In genomic region chr10:91409869-91410637, GRCh38 we compare ENCODE assay signal across 2 cellular contexts.
TF ChIP-seq lines count a peak whose summit lies in the region.

HECTD2 (plus strand) TSS chr10:91410344; CDS start chr10:91410439, 95 bp downstream.

TF ChIP-seq in HCT116, 20 proteins besides CTCF, POLR2A, EP300 and RAD21:
- TF ChIP-seq SP1 (IDR thresholded peaks at IDR 0.05; ENCODE audit: low read depth) (no peak), ZBTB33 (IDR thresholded peaks at IDR 0.05; ENCODE audit: extremely low read depth, insufficient replicate concordance, low read length) (no peak), EGR1 (IDR thresholded peaks at IDR 0.05; ENCODE audit: low read depth) (peak; percentile 53; the same call in 1 of the 2 replicates), SRF (IDR thresholded peaks at IDR 0.05; ENCODE audit: low read depth) (no peak), POLR2AphosphoS5 (IDR thresholded peaks at IDR 0.05; ENCODE audit: low read depth, low read length) (peak; percentile 59), YY1 (IDR thresholded peaks at IDR 0.05; ENCODE audit: extremely low read depth, insufficient replicate concordance, low read depth, low read length) (peak; percentile 81), ZFX (IDR thresholded peaks at IDR 0.05) (peak; percentile 75), ELF1 (IDR thresholded peaks at IDR 0.05; ENCODE audit: borderline replicate concordance, low read depth) (no peak), SIN3A (IDR thresholded peaks at IDR 0.05; ENCODE audit: low read depth) (no peak)
TF ChIP-seq in HCT116: peak in this region for 4.

TF ChIP-seq in GM12878, 131 proteins besides CTCF, POLR2A, EP300 and RAD21:
- peak; percentile 98; the same call in 1 of the 2 replicates for TF ChIP-seq ASH2L (IDR thresholded peaks at IDR 0.05; ENCODE audit: borderline replicate concordance, low read depth)
- TF ChIP-seq IRF5 (IDR thresholded peaks at IDR 0.05; ENCODE audit: borderline replicate concordance) = no peak
- TF ChIP-seq NBN (IDR thresholded peaks at IDR 0.05) = 0 out of 2 replicates have a peak, but pooled peaks have one; percentile 21
- no peak for TF ChIP-seq PRDM15 (CRISPR knock-in tag; IDR thresholded peaks at IDR 0.05)
- TF ChIP-seq CREB1 (IDR thresholded peaks at IDR 0.05; ENCODE audit: low read depth) = peak; percentile 78
- peak; percentile 73 for TF ChIP-seq POLR2AphosphoS5 (IDR thresholded peaks at IDR 0.05; ENCODE audit: low read length)
- peak; percentile 75; the same call in 1 of the 2 replicates for TF ChIP-seq RB1 (IDR thresholded peaks at IDR 0.05; ENCODE audit: borderline replicate concordance)
- TF ChIP-seq BHLHE40 (IDR thresholded peaks at IDR 0.05; ENCODE audit: borderline replicate concordance in 1 of 2, low read depth in 2 of 2, low read length in 1 of 2) = peak; percentile 6 to 55; a peak in 1 of 4 replicates
- TF ChIP-seq PAX5 (IDR thresholded peaks at IDR 0.05; ENCODE audit: borderline replicate concordance, low read depth, low read length) = 0 out of 2 replicates have a peak, but pooled peaks have one; percentile 18
- TF ChIP-seq FOXK2 (IDR thresholded peaks at IDR 0.05) = no peak
- no peak for TF ChIP-seq MTA2 (IDR thresholded peaks at IDR 0.05; ENCODE audit: low read depth)
- TF ChIP-seq SMARCA5 (IDR thresholded peaks at IDR 0.05) = peak; percentile 94
- TF ChIP-seq POLR2AphosphoS2 (IDR thresholded peaks at IDR 0.05; ENCODE audit: low read depth, low read length) = 0 out of 2 replicates have a peak, but pooled peaks have one; percentile 44
- peak; percentile 95 for TF ChIP-seq YY1 (IDR thresholded peaks at IDR 0.05; ENCODE audit: low read depth, low read length)
- TF ChIP-seq RBBP5 (conservative IDR thresholded peaks at IDR 0.05) = peak; percentile 60; the same call in 1 of the 2 replicates
- peak; percentile 55 for TF ChIP-seq DPF2 (IDR thresholded peaks at IDR 0.05)
- no peak for TF ChIP-seq MYC (IDR thresholded peaks at IDR 0.05; ENCODE audit: insufficient read depth, insufficient read length, insufficient replicate concordance, low read length, severe bottlenecking)
- peak; percentile 57 for TF ChIP-seq LARP7 (IDR thresholded peaks at IDR 0.05)
- peak; percentile 66; the same call in 1 of the 2 replicates for TF ChIP-seq TAF1 (IDR thresholded peaks at IDR 0.05; ENCODE audit: borderline replicate concordance, low read depth, low read length)
- TF ChIP-seq ZNF207 (IDR thresholded peaks at IDR 0.05; ENCODE audit: borderline replicate concordance) = peak; percentile 60; the same call in 1 of the 2 replicates
- TF ChIP-seq NR2F1 (conservative IDR thresholded peaks at IDR 0.05) = peak; percentile 54; the same call in 1 of the 2 replicates
- TF ChIP-seq EGR1 (IDR thresholded peaks at IDR 0.05; ENCODE audit: borderline replicate concordance in 1 of 2, low read depth in 2 of 2, low read length in 2 of 2) = peak in 1 of 2 experiments; percentile 99; a peak in 2 of 3 replicates
- peak; percentile 73 for TF ChIP-seq BACH1 (IDR thresholded peaks at IDR 0.05; ENCODE audit: borderline replicate concordance)
- peak; percentile 35 for TF ChIP-seq HDAC6 (IDR thresholded peaks at IDR 0.05; ENCODE audit: unreplicated experiment)
- 0 out of 2 replicates have a peak, but pooled peaks have one; percentile 60 for TF ChIP-seq STAT1 (conservative IDR thresholded peaks at IDR 0.05)
- TF ChIP-seq SMAD5 (IDR thresholded peaks at IDR 0.05; ENCODE audit: low read depth) = no peak
- TF ChIP-seq ZNF217 (IDR thresholded peaks at IDR 0.05) = no peak
- TF ChIP-seq CREM (IDR thresholded peaks at IDR 0.05; ENCODE audit: low read depth) = peak; percentile 89
- peak; percentile 32; the same call in 1 of the 2 replicates for TF ChIP-seq NR2C1 (IDR thresholded peaks at IDR 0.05)
- TF ChIP-seq MEF2A (IDR thresholded peaks at IDR 0.05; ENCODE audit: insufficient read depth, low read depth, low read length) = 0 out of 2 replicates have a peak, but pooled peaks have one; percentile 34
- no peak for TF ChIP-seq ZNF622 (IDR thresholded peaks at IDR 0.05)
- TF ChIP-seq GATAD2B (conservative IDR thresholded peaks at IDR 0.05; ENCODE audit: low read depth) = peak; percentile 56; the same call in 1 of the 2 replicates
- TF ChIP-seq HDGF (IDR thresholded peaks at IDR 0.05) = 0 out of 2 replicates have a peak, but pooled peaks have one; percentile 49
- no peak for TF ChIP-seq KLF5 (IDR thresholded peaks at IDR 0.05; ENCODE audit: partially characterized antibody)
- 0 out of 2 replicates have a peak, but pooled peaks have one; percentile 24 for TF ChIP-seq SIN3A (IDR thresholded peaks at IDR 0.05; ENCODE audit: low read depth, low read length)
- TF ChIP-seq IKZF1 (conservative IDR thresholded peaks at IDR 0.05) = peak; percentile 99
- TF ChIP-seq NFXL1 (IDR thresholded peaks at IDR 0.05; ENCODE audit: borderline replicate concordance) = 0 out of 2 replicates have a peak, but pooled peaks have one; percentile 16
- no peak for TF ChIP-seq BRCA1 (IDR thresholded peaks at IDR 0.05; ENCODE audit: low read depth, low read length)
